1 cellular context compared by ENCODE assay signal in genomic region chr3:31918179-31919165, GRCh38.
TF ChIP-seq lines count a peak whose summit lies in the region.

No MANE protein-coding gene starts in this region.

TF ChIP-seq in HepG2, 621 proteins besides CTCF, POLR2A, EP300 and RAD21 (continued from another document and continues in another):
- TF ChIP-seq ZNF362 (CRISPR knock-in tag; IDR thresholded peaks at IDR 0.05; ENCODE audit: borderline replicate concordance) (peak; percentile 80), POLR2AphosphoS5 (IDR thresholded peaks at IDR 0.05; ENCODE audit: low read depth, low read length) (no peak), TEF (CRISPR knock-in tag; IDR thresholded peaks at IDR 0.05) (no peak), CBX2 (IDR thresholded peaks at IDR 0.05; ENCODE audit: low read depth, low read length) (no peak), CBX2 (CRISPR knock-in tag; IDR thresholded peaks at IDR 0.05; ENCODE audit: low read depth) (no peak), MXD3 (CRISPR knock-in tag; IDR thresholded peaks at IDR 0.05) (no peak), SRSF9 (IDR thresholded peaks at IDR 0.05; ENCODE audit: borderline replicate concordance, insufficient read depth, low read depth, low read length, poor library complexity, severe bottlenecking) (no peak), NR1H2 (CRISPR knock-in tag; IDR thresholded peaks at IDR 0.05; ENCODE audit: borderline replicate concordance, low read depth) (no peak), ARID2 (CRISPR knock-in tag; IDR thresholded peaks at IDR 0.05; ENCODE audit: borderline replicate concordance) (no peak), CREM (IDR thresholded peaks at IDR 0.05) (no peak), CREM (CRISPR knock-in tag; IDR thresholded peaks at IDR 0.05) (no peak), TAF1 (CRISPR knock-in tag; IDR thresholded peaks at IDR 0.05) (no peak), ZBTB26 (CRISPR knock-in tag; IDR thresholded peaks at IDR 0.05; ENCODE audit: borderline replicate concordance) (no peak), THRA (CRISPR knock-in tag; IDR thresholded peaks at IDR 0.05; ENCODE audit: borderline replicate concordance) (no peak), ZNF263 (CRISPR knock-in tag; IDR thresholded peaks at IDR 0.05) (no peak), CEBPZ (IDR thresholded peaks at IDR 0.05; ENCODE audit: low read length) (no peak), TCF7 (IDR thresholded peaks at IDR 0.05; ENCODE audit: low read depth) (no peak), POLR2G (IDR thresholded peaks at IDR 0.05; ENCODE audit: low read depth, low read length) (no peak), CHCHD3 (CRISPR knock-in tag; IDR thresholded peaks at IDR 0.05) (no peak), ZNF546 (CRISPR knock-in tag; conservative IDR thresholded peaks at IDR 0.05) (no peak), ADNP (CRISPR knock-in tag; IDR thresholded peaks at IDR 0.05) (peak; percentile 21; the same call in 1 of the 2 replicates), ZFYVE20 (CRISPR knock-in tag; IDR thresholded peaks at IDR 0.05; ENCODE audit: borderline replicate concordance, low read depth) (no peak), LCORL (IDR thresholded peaks at IDR 0.05) (no peak), LCORL (CRISPR knock-in tag; IDR thresholded peaks at IDR 0.05) (no peak), ZNF512B (CRISPR knock-in tag; IDR thresholded peaks at IDR 0.05; ENCODE audit: borderline replicate concordance) (no peak), ZNF335 (CRISPR knock-in tag; IDR thresholded peaks at IDR 0.05) (no peak), SRF (IDR thresholded peaks at IDR 0.05; ENCODE audit: low read depth, low read length) (no peak), NR0B2 (CRISPR knock-in tag; IDR thresholded peaks at IDR 0.05) (no peak), GATAD2A (CRISPR knock-in tag; IDR thresholded peaks at IDR 0.05) (no peak), GMEB1 (CRISPR knock-in tag; IDR thresholded peaks at IDR 0.05; ENCODE audit: borderline replicate concordance) (no peak), ZNF670 (CRISPR knock-in tag; IDR thresholded peaks at IDR 0.05; ENCODE audit: borderline replicate concordance) (no peak), ZNF510 (CRISPR knock-in tag; IDR thresholded peaks at IDR 0.05; ENCODE audit: low read depth) (no peak), ZNF790 (CRISPR knock-in tag; IDR thresholded peaks at IDR 0.05; ENCODE audit: borderline replicate concordance) (no peak), IRF1 (CRISPR knock-in tag; IDR thresholded peaks at IDR 0.05; ENCODE audit: low read depth) (no peak), MBNL3 (CRISPR knock-in tag; conservative IDR thresholded peaks at IDR 0.05) (no peak), ZNF777 (CRISPR knock-in tag; IDR thresholded peaks at IDR 0.05) (no peak), SP4 (CRISPR knock-in tag; IDR thresholded peaks at IDR 0.05) (no peak), MAZ (IDR thresholded peaks at IDR 0.05; ENCODE audit: borderline replicate concordance, low read depth, low read length) (no peak), MAZ (CRISPR knock-in tag; IDR thresholded peaks at IDR 0.05; ENCODE audit: low read depth) (no peak), SMAD1 (CRISPR knock-in tag; IDR thresholded peaks at IDR 0.05; ENCODE audit: borderline replicate concordance, low read depth) (no peak), NONO (IDR thresholded peaks at IDR 0.05) (no peak), NONO (CRISPR knock-in tag; conservative IDR thresholded peaks at IDR 0.05) (no peak), NFE2L2 (IDR thresholded peaks at IDR 0.05; ENCODE audit: low read length) (no peak), ZNF652 (CRISPR knock-in tag; IDR thresholded peaks at IDR 0.05; ENCODE audit: borderline replicate concordance, low read depth) (peak; percentile 81), KDM3A (CRISPR knock-in tag; IDR thresholded peaks at IDR 0.05; ENCODE audit: low read depth) (no peak), ZHX1 (CRISPR knock-in tag; IDR thresholded peaks at IDR 0.05; ENCODE audit: low read depth) (no peak), SIX1 (CRISPR knock-in tag; IDR thresholded peaks at IDR 0.05; ENCODE audit: borderline replicate concordance) (no peak), HINFP (CRISPR knock-in tag; IDR thresholded peaks at IDR 0.05; ENCODE audit: low read depth) (no peak), ZNF556 (CRISPR knock-in tag; IDR thresholded peaks at IDR 0.05; ENCODE audit: borderline replicate concordance) (no peak)
